8 cellular contexts compared by ENCODE assay signal in the genomic region with DNA sequence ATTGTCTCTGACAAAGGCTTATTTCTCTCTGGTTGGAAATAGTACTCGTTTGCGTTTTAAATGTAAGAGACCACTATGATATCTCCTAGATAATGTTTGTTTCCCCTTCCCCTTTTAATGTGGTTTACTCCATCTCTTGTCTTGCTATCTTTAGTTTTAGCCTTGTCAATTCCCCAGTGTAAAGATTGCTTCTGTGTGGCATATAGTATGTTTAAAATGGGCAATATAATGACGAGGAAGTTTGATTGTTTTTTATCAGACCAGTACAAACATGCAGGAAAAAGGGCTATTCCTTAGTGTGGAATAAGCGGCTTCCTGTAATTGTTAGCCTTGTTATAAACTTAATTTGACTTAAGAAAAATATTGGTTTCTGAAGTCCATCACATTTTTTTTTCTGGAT. TPM values are rescaled to one million over a fixed set of nuclear protein-coding genes. Genes with fewer than 3 reads are reported as not detected.
DNase-seq lines count a peak whose midpoint lies in the region; ATAC-seq, FAIRE-seq and TF ChIP-seq lines count a peak whose summit lies in the region.

No MANE protein-coding gene starts in this region.

- TF ChIP-seq CTCF in pancreas (IDR thresholded peaks at IDR 0.05) = no peak

- H3K27me3 ChIP-seq in pancreas = no peaks in the 10 kb centered on the region

- no peaks in the 10 kb centered on the region for H3K9me3 ChIP-seq in pancreas

- H3K27ac ChIP-seq in epithelial cell of prostate (peak overlapping the region; percentile 95), pancreas (peak overlapping the region in 2 of 4 donors; percentile 94 to 96)

- H3K4me1 ChIP-seq in pancreas = peaks cover 0 to 46% (median 30%) of the 10 kb centered on the region in 3 donors

- H3K4me3 ChIP-seq in pancreas = peak overlapping the region in 2 of 4 donors; percentile 80 to 89

- ATAC-seq in pancreas (no peak), GM18517 (IDR thresholded peaks at IDR 0.05; ENCODE audit: unreplicated experiment) (no peak)

- FAIRE-seq in pancreas (lab: Jason Lieb, UNC) = no peak

- DNase-seq in DMS114 treated with DMSO at 0.1 percent for 48 hours (lab: John Stamatoyannopoulos, UW; ENCODE audit: unreplicated experiment) (peak; percentile 24), OCI-M1 (lab: John Stamatoyannopoulos, UW) (peak; percentile 69), epithelial cell of prostate (ENCODE audit: low read depth, low spot score) (no peak), pons (ENCODE audit: low spot score) (peak; percentile 74), pancreas (no peak), KG1 (lab: John Stamatoyannopoulos, UW) (no peak)
- DNase-seq in stimulated activated CD4-positive, alpha-beta T cell treated with anti-CD3 and anti-CD28 coated beads, Interleukin-4, amount 100 ng/mL, for 1 hour = no peak

- no peaks in the 10 kb centered on the region for H3K36me3 ChIP-seq in pancreas

- intact Hi-C loops in pancreas (cut with DNase I) = no loop called here

- 3 to 5% methylated on average over 4 of the region's 4 CpGs for WGBS in pancreas, 2 donors

RNA-seq across cellular contexts. Expression of gene QKI, which starts 3.1 kb away (rescaled TPM):
- 10 to 100 TPM; 18.0 to 52.6 (median 26.5) TPM for total RNA-seq in pancreas
- 10 to 100 TPM in 1 of 2 donors, 1 to 10 TPM in 1; 9.0 to 12.0 TPM for polyA plus RNA-seq in pancreas

Comparison
In these comparisons a context has a peak if more than half of its experiments do, and no peak if none do; other contexts are left out.
1. DNase-seq: peak in DMS114 treated with DMSO at 0.1 percent for 48 hours (single experiment), OCI-M1 (single experiment) and pons (single experiment); none in epithelial cell of prostate (single experiment), stimulated activated CD4-positive, alpha-beta T cell treated with anti-CD3 and anti-CD28 coated beads, Interleukin-4, amount 100 ng/mL, for 1 hour (single experiment), pancreas (0 of 6) and KG1 (single experiment).